Comparison of ENCODE assay signal across 15 cellular contexts in genomic region chr2:11097038-11097720, GRCh38. TPM values are rescaled to one million over a fixed set of nuclear protein-coding genes. Genes with fewer than 3 reads are reported as not detected.
DNase-seq lines count a peak whose midpoint lies in the region; TF ChIP-seq lines count a peak whose summit lies in the region.
"Had no signal": no experiment of that assay in that cellular context is flagged by ENCODE, and none has a peak within 500 bp of the region (broad histone marks: within the 10 kb centered on the region; RNA-seq: fewer than 3 reads in every experiment).

No MANE protein-coding gene starts in this region.

- in situ Hi-C loops in Caki2 (cut with HindIII; ENCODE audit: low pct_unique_long_range_greater_than_20kb, low sequenced_read_pairs) = no loop called here
- in situ Hi-C loops in transverse colon (cut with MboI; ENCODE audit: low pct_ligation_motif_present in 1 of 4, low pct_unique_long_range_greater_than_20kb in 1 of 4, low sequenced_read_pairs in 3 of 4) = no loop called here

- H3K36me3 ChIP-seq in MG63 (no peaks in the 10 kb centered on the region), transverse colon (no peaks in the 10 kb centered on the region)
- H3K36me3 ChIP-seq: prostate gland, stomach had no signal

- H3K9me3 Mint-ChIP-seq in T-helper 2 cell treated with Interferon-gamma antibody and Interleukin-4, amounts not matched to agents 5 μg/mL and 100 μg/mL, for 36 hours = peaks cover 3% of the 10 kb centered on the region
- no peaks in the 10 kb centered on the region for H3K9me3 Mint-ChIP-seq in activated T-cell treated with anti-CD3 and anti-CD28 coated beads, Interleukin-2, amount 50 U/mL, for 24 hours
- H3K9me3 Mint-ChIP-seq: memory B cell; T-helper 1 cell treated with Interleukin-12 subunit alpha and Interleukin-12 subunit beta and Interleukin-4 antibody, amounts not matched to agents 30 μg/mL and 1 μg/mL, for 36 hours had no signal

- H3K4me3 Mint-ChIP-seq in T-helper 2 cell treated with Interferon-gamma antibody and Interleukin-4, amounts not matched to agents 5 μg/mL and 100 μg/mL, for 36 hours = no peak overlapping the region
- no peak overlapping the region for H3K4me3 Mint-ChIP-seq in activated T-cell treated with anti-CD3 and anti-CD28 coated beads, Interleukin-2, amount 50 U/mL, for 24 hours
- H3K4me3 Mint-ChIP-seq: activated naive CD8-positive, alpha-beta T cell; memory B cell; T-helper 1 cell treated with Interleukin-12 subunit alpha and Interleukin-12 subunit beta and Interleukin-4 antibody, amounts not matched to agents 30 μg/mL and 1 μg/mL, for 36 hours had no signal

- H3K4me1 ChIP-seq in transverse colon = no peaks in the 10 kb centered on the region
- H3K4me1 ChIP-seq: prostate gland, stomach had no signal

- no peak overlapping the region for H3K27ac ChIP-seq in transverse colon
- H3K27ac ChIP-seq: prostate gland, stomach had no signal

- H3K27me3 Mint-ChIP-seq in T-helper 2 cell treated with Interferon-gamma antibody and Interleukin-4, amounts not matched to agents 5 μg/mL and 100 μg/mL, for 36 hours (ENCODE audit: low read depth) = peaks cover 63% of the 10 kb centered on the region
- peaks cover 10% of the 10 kb centered on the region for H3K27me3 Mint-ChIP-seq in activated T-cell treated with anti-CD3 and anti-CD28 coated beads, Interleukin-2, amount 50 U/mL, for 24 hours

- intact Hi-C loops in transverse colon (cut with DNase I; ENCODE audit: low total_unique reads) = no loop called here

- H3K36me3 Mint-ChIP-seq in T-helper 2 cell treated with Interferon-gamma antibody and Interleukin-4, amounts not matched to agents 5 μg/mL and 100 μg/mL, for 36 hours (ENCODE audit: low read depth) = peaks cover 5% of the 10 kb centered on the region
- H3K36me3 Mint-ChIP-seq in activated T-cell treated with anti-CD3 and anti-CD28 coated beads, Interleukin-2, amount 50 U/mL, for 24 hours (ENCODE audit: low read depth) = no peaks in the 10 kb centered on the region
- H3K36me3 Mint-ChIP-seq: activated naive CD8-positive, alpha-beta T cell; memory B cell had no signal

- 81 to 83% methylated on average over 5 to 13 of the region's 13 CpGs for WGBS in transverse colon (ENCODE audit: low coverage in 1 of 2), 2 donors

- H3K4me3 ChIP-seq in MG63 = no peak overlapping the region
- H3K4me3 ChIP-seq in epithelial cell of proximal tubule (ENCODE audit: low read depth, low read length) = no peak overlapping the region
- no peak overlapping the region for H3K4me3 ChIP-seq in transverse colon
- H3K4me3 ChIP-seq: prostate gland, stomach had no signal

- no peak overlapping the region for H3K27ac Mint-ChIP-seq in T-helper 2 cell treated with Interferon-gamma antibody and Interleukin-4, amounts not matched to agents 5 μg/mL and 100 μg/mL, for 36 hours
- H3K27ac Mint-ChIP-seq in activated T-cell treated with anti-CD3 and anti-CD28 coated beads, Interleukin-2, amount 50 U/mL, for 24 hours = no peak overlapping the region
- H3K27ac Mint-ChIP-seq: activated naive CD8-positive, alpha-beta T cell; memory B cell; T-helper 1 cell treated with Interleukin-12 subunit alpha and Interleukin-12 subunit beta and Interleukin-4 antibody, amounts not matched to agents 30 μg/mL and 1 μg/mL, for 36 hours had no signal

- TF ChIP-seq EP300 in transverse colon (IDR thresholded peaks at IDR 0.05; ENCODE audit: low read depth) = no peak

- no peaks in the 10 kb centered on the region for H3K9me3 ChIP-seq in MG63
- H3K9me3 ChIP-seq in transverse colon = no peaks in the 10 kb centered on the region
- H3K9me3 ChIP-seq: prostate gland, stomach had no signal

- H3K27me3 ChIP-seq in MG63 (no peaks in the 10 kb centered on the region), transverse colon (no peaks in the 10 kb centered on the region)

- DNase-seq in Caki2 (ENCODE audit: low read depth) (peak; percentile 63), MG63 (peak; percentile 52), epithelial cell of proximal tubule (ENCODE audit: low read depth) (peak; percentile 83), mesenteric fat pad (ENCODE audit: low spot score) (peak; percentile 30), transverse colon (no peak), ureter (ENCODE audit: low spot score) (no peak)
- no peak for DNase-seq in T-helper 2 cell treated with Interferon-gamma antibody and Interleukin-4, amounts not matched to agents 5 μg/mL and 100 μg/mL, for 36 hours (ENCODE audit: low spot score)
- no peak for DNase-seq in activated T-cell treated with anti-CD3 and anti-CD28 coated beads, Interleukin-2, amount 50 U/mL, for 24 hours
- DNase-seq: dermis blood vessel endothelial cell, NCI-H187, stomach had no signal

- TF ChIP-seq CTCF in epithelial cell of proximal tubule (conservative IDR thresholded peaks at IDR 0.05; ENCODE audit: low read depth, low read length) (no peak), transverse colon (IDR thresholded peaks at IDR 0.05) (no peak)

- TF ChIP-seq POLR2A in transverse colon (IDR thresholded peaks at IDR 0.05) = no peak

- H3K4me1 Mint-ChIP-seq in T-helper 2 cell treated with Interferon-gamma antibody and Interleukin-4, amounts not matched to agents 5 μg/mL and 100 μg/mL, for 36 hours (ENCODE audit: low read depth) = peaks cover 5% of the 10 kb centered on the region
- no peaks in the 10 kb centered on the region for H3K4me1 Mint-ChIP-seq in activated T-cell treated with anti-CD3 and anti-CD28 coated beads, Interleukin-2, amount 50 U/mL, for 24 hours (ENCODE audit: low read depth)
- H3K4me1 Mint-ChIP-seq: memory B cell had no signal

RNA-seq across cellular contexts. Expression of gene SLC66A3, which starts 58.1 kb away (rescaled TPM):
- total RNA-seq in Caki2 (2014; rRNA removed; shearing (Covaris generic); ENCODE audit: low replicate concordance) = 31.8 and 34.9 TPM in 2 replicates
- total RNA-seq in MG63 (2014; rRNA removed; shearing (Covaris generic); ENCODE audit: low replicate concordance) = 7.7 and 30.4 TPM in 2 replicates
- total RNA-seq in epithelial cell of proximal tubule (19.4 and 58.2 TPM in 2 replicates), mesenteric fat pad (19.9 TPM), transverse colon (10 to 100 TPM in 3 of 4 donors, 1 to 10 TPM in 1; 2.2 to 67.3 (median 39.8) TPM), ureter (31.2 TPM)

Comparison
In these comparisons a context has a peak if more than half of its experiments do, and no peak if none do; other contexts are left out.
1. DNase-seq: peak in Caki2 (single experiment), MG63 (single experiment), epithelial cell of proximal tubule (single experiment) and mesenteric fat pad (single experiment); none in T-helper 2 cell treated with Interferon-gamma antibody and Interleukin-4, amounts not matched to agents 5 μg/mL and 100 μg/mL, for 36 hours (single experiment), transverse colon (single experiment), ureter (single experiment) and activated T-cell treated with anti-CD3 and anti-CD28 coated beads, Interleukin-2, amount 50 U/mL, for 24 hours (single experiment).